In genomic region chr20:13101276-13101675, GRCh38 we compare ENCODE assay signal across 17 cellular contexts.
"Had no signal": no experiment of that assay in that cellular context is flagged by ENCODE, and none has a peak within 500 bp of the region (broad histone marks: within the 10 kb centered on the region; RNA-seq: fewer than 3 reads in every experiment).

No MANE protein-coding gene starts in this region.

- DNase-seq: activated B cell treated with CpG ODN at 0.5 μM for 24 hours; activated CD4-positive, alpha-beta memory T cell treated with anti-CD3 and anti-CD28 coated beads, Interleukin-2, amount 10 ng/mL, durations not matched to agents 7 days and 5 days; activated CD4-positive, alpha-beta T cell treated with anti-CD3 and anti-CD28 coated beads for 4 hours; activated CD8-positive, alpha-beta memory T cell treated with anti-CD3 and anti-CD28 coated beads, Interleukin-2, amount 10 ng/mL, durations not matched to agents 7 days and 5 days; activated naive CD8-positive, alpha-beta T cell treated with anti-CD3 and anti-CD28 coated beads for 36 hours; amniotic stem cell; cortex of kidney; effector CD4-positive, alpha-beta T cell; esophagus squamous epithelium; glutamatergic neuron; hypothalamus; lower lobe of right lung; nephron progenitor cell; posterior cingulate gyrus; retina; stimulated activated naive CD8-positive, alpha-beta T cell treated with anti-CD3 and anti-CD28 coated beads, Interleukin-15, amount 100 ng/mL, for 72 hours; upper lobe of left lung had no signal

- ATAC-seq: activated CD8-positive, alpha-beta memory T cell treated with anti-CD3 and anti-CD28 coated beads, Interleukin-2, amount 10 ng/mL, durations not matched to agents 7 days and 5 days; lower lobe of right lung; stimulated activated naive CD8-positive, alpha-beta T cell treated with anti-CD3 and anti-CD28 coated beads, Interleukin-15, amount 100 ng/mL, for 72 hours had no signal

- H3K27me3 ChIP-seq: esophagus squamous epithelium, upper lobe of left lung had no signal

- H3K4me1 ChIP-seq: lower lobe of right lung, upper lobe of left lung had no signal

- H3K27ac ChIP-seq: esophagus squamous epithelium, lower lobe of right lung, upper lobe of left lung had no signal

- H3K36me3 ChIP-seq: esophagus squamous epithelium, lower lobe of right lung, upper lobe of left lung had no signal

- H3K4me3 ChIP-seq: esophagus squamous epithelium, lower lobe of right lung, upper lobe of left lung had no signal

- H3K9me3 ChIP-seq: esophagus squamous epithelium, lower lobe of right lung, upper lobe of left lung had no signal
